In genomic region chr2:144320491-144320890, GRCh38 we compare ENCODE assay signal across 8 cellular contexts.
A peak's percentile ranks its signal among the peaks of the same experiment; 100 is the strongest.
DNase-seq lines count a peak whose midpoint lies in the region; ATAC-seq and TF ChIP-seq lines count a peak whose summit lies in the region.

No MANE protein-coding gene starts in this region.

- H3K23ac ChIP-seq in IMR-90 (ENCODE audit: low read depth, low read length) = no peak overlapping the region

- peaks cover 0 to 9% (median 6%) of the 10 kb centered on the region in 3 donors for H3K27me3 Mint-ChIP-seq in immature natural killer cell (ENCODE audit: low read depth in 3 of 3)

- dilution Hi-C loops in IMR-90 (cut with HindIII; ENCODE audit: low sequenced_read_pairs, unreplicated experiment) = no loop called here

- H2BK120ac ChIP-seq in IMR-90 (ENCODE audit: low read depth, low read length) = no peak overlapping the region

- H3K4me3 ChIP-seq in ACC112 (ENCODE audit: low read depth, low read length) (no peak overlapping the region), IMR-90 (ENCODE audit: insufficient read depth, low read depth, low read length) (no peak overlapping the region)

- H2AFZ ChIP-seq in ACC112 (ENCODE audit: low read length, unreplicated experiment) (peak overlapping the region; percentile 54), IMR-90 (replicated peaks; ENCODE audit: low read length, poor library complexity) (no peak overlapping the region)

- ATAC-seq in IMR-90 (ENCODE audit: low read depth) = no peak
- no peak for ATAC-seq in GM19467 (IDR thresholded peaks at IDR 0.05; ENCODE audit: unreplicated experiment)

- no peak for TF ChIP-seq POLR2A in IMR-90 (IDR thresholded peaks at IDR 0.05; ENCODE audit: low read depth, low read length)

- no peaks in the 10 kb centered on the region for H3K9me1 ChIP-seq in IMR-90 (ENCODE audit: insufficient read depth, low read length)

- no peaks in the 10 kb centered on the region; the same call in 1 of the 2 replicates for H3K36me3 ChIP-seq in ACC112 (ENCODE audit: insufficient read depth, low read length)
- H3K36me3 ChIP-seq in IMR-90 (ENCODE audit: control insufficient read depth, insufficient read depth, low read length) = no peaks in the 10 kb centered on the region

- H3K27me3 ChIP-seq in ACC112 (ENCODE audit: insufficient read depth, low read length) (no peaks in the 10 kb centered on the region), IMR-90 (ENCODE audit: control insufficient read depth, insufficient read depth, low read length) (no peaks in the 10 kb centered on the region)

- no peaks in the 10 kb centered on the region for H4K20me1 ChIP-seq in IMR-90 (ENCODE audit: insufficient read depth, low read length)

- no peaks in the 10 kb centered on the region for H3K9me3 Mint-ChIP-seq in immature natural killer cell

- H3K4me2 ChIP-seq in IMR-90 (ENCODE audit: low read depth, low read length) = no peak overlapping the region

- H3K4ac ChIP-seq in IMR-90 (ENCODE audit: low read depth, low read length) = no peak overlapping the region

- TF ChIP-seq CTCF in IMR-90 (conservative IDR thresholded peaks at IDR 0.05; ENCODE audit: low read depth, low read length) (no peak), GM10248 (IDR thresholded peaks at IDR 0.05; ENCODE audit: control extremely low read depth, extremely low read depth, low read depth, missing control alignments) (no peak)

- intact Hi-C loops in IMR-90 (cut with micrococcal nuclease) = no loop called here

- H3K27ac Mint-ChIP-seq in immature natural killer cell = peak overlapping the region; percentile 79 to 93 (median 87)

- no peak for TF ChIP-seq RAD21 in IMR-90 (IDR thresholded peaks at IDR 0.05; ENCODE audit: low read length)

- no peak overlapping the region for H4K5ac ChIP-seq in IMR-90 (ENCODE audit: low read depth, low read length)

- no TSS peak for BruUV-seq in IMR-90 (replicated peaks; lab: Mats Ljungman, UMichigan)

- in situ Hi-C loops in IMR-90 (cut with MboI; ENCODE audit: low sequenced_read_pairs) = no loop called here

- H2AK5ac ChIP-seq in IMR-90 (ENCODE audit: low read depth, low read length) = no peak overlapping the region

- H3K4me3 Mint-ChIP-seq in immature natural killer cell = peak overlapping the region; percentile 30 to 73 (median 47)

- no peaks in the 10 kb centered on the region for H3K79me2 ChIP-seq in ACC112 (ENCODE audit: control insufficient read depth, insufficient read depth, low read length, unreplicated experiment)

- H3K4me1 Mint-ChIP-seq in immature natural killer cell = peaks cover 32 to 41% of the 10 kb centered on the region in 2 donors

- POLR2A ChIA-PET in IMR-90 (lab: Charles Lee; ENCODE audit: unreplicated experiment) = no interaction called here
- POLR2A ChIA-PET in GM10248 (lab: Yijun Ruan, JAX) = no interaction called here

- H3K56ac ChIP-seq in IMR-90 (ENCODE audit: extremely low read depth, insufficient read depth, low read length) = no peak overlapping the region

- H2AK9ac ChIP-seq in IMR-90 (replicated peaks; ENCODE audit: low read depth, low read length, poor library complexity) = no peak overlapping the region

- H2BK15ac ChIP-seq in IMR-90 (ENCODE audit: low read depth, low read length) = no peak overlapping the region

- no peak overlapping the region for H4K8ac ChIP-seq in IMR-90 (ENCODE audit: low read depth in 2 of 2, low read length in 2 of 2)

- H3K9ac ChIP-seq in IMR-90 (ENCODE audit: low read depth, low read length) = no peak overlapping the region

- DNase-seq in IMR-90 (peak; percentile 28), activated T-cell treated with anti-CD3 and anti-CD28 coated beads for 1 hour (ENCODE audit: low read depth) (peak; percentile 24), immature natural killer cell (peak; percentile 56 to 57 (median 56)), stromal cell of bone marrow (ENCODE audit: low read depth) (peak; percentile 41), GM10248 (ENCODE audit: extremely low spot score) (no peak), cortex of kidney (lab: John Stamatoyannopoulos, UW) (no peak)

- H3K4me1 ChIP-seq in ACC112 (ENCODE audit: control insufficient read depth, insufficient read depth, low read length, unreplicated experiment) (peaks cover 11% of the 10 kb centered on the region), IMR-90 (ENCODE audit: control insufficient read depth, insufficient read depth, low read length) (no peaks in the 10 kb centered on the region)

- H2BK5ac ChIP-seq in IMR-90 (ENCODE audit: low read depth, low read length, poor library complexity, severe bottlenecking) = no peak overlapping the region

- peaks cover 9 to 13% of the 10 kb centered on the region in 2 experiments; a peak in 2 of 4 replicates for H3K79me1 ChIP-seq in IMR-90 (ENCODE audit: low read depth in 1 of 2, low read length in 2 of 2)

- H3K27ac ChIP-seq in ACC112 (ENCODE audit: low read depth, low read length) = peak overlapping the region; percentile 12; the same call in 1 of the 2 replicates
- H3K27ac ChIP-seq in IMR-90 (ENCODE audit: insufficient read depth, low read length) = no peak overlapping the region

- no peak overlapping the region for H4K91ac ChIP-seq in IMR-90 (ENCODE audit: insufficient read depth, low read depth, low read length)

- CTCF ChIA-PET in IMR-90 (lab: Yijun Ruan, JAX) (interaction anchor here (0.6 to 1.2 kb wide), 2 partner anchors 10 to 288 kb away, joined by 3 read pairs; no protein-coding TSS in a partner anchor), GM10248 (lab: Yijun Ruan, JAX) (interaction anchor here (0.9 to 1.6 kb wide), 4 partner anchors 8 to 94 kb away, joined by 3 to 8 read pairs (median 4); no protein-coding TSS in a partner anchor)

- H3K36me3 Mint-ChIP-seq in immature natural killer cell = peaks cover 0 to 12% (median 0%) of the 10 kb centered on the region in 3 donors

- no peak overlapping the region for H3K18ac ChIP-seq in IMR-90 (ENCODE audit: low read depth, low read length)

- no CpG with 5 or more reads among the region's 1 CpG for WGBS in IMR-90 (ENCODE audit: extremely low coverage in 2 of 2, insufficient read length in 1 of 2), 2 experiments

- H3K9me3 ChIP-seq in IMR-90 (ENCODE audit: control insufficient read depth, insufficient read depth, low read length) = no peaks in the 10 kb centered on the region

- H3K14ac ChIP-seq in IMR-90 (replicated peaks; ENCODE audit: low read depth, low read length) = peak overlapping the region; percentile 22; the same call in 1 of the 2 replicates

- no peak overlapping the region for H2BK20ac ChIP-seq in IMR-90 (ENCODE audit: low read depth, low read length)

TF ChIP-seq in IMR-90, 13 proteins besides CTCF, POLR2A, EP300 and RAD21:
- TF ChIP-seq RFX5 (IDR thresholded peaks at IDR 0.05; ENCODE audit: low read depth, low read length) (no peak), MAZ (IDR thresholded peaks at IDR 0.05; ENCODE audit: borderline replicate concordance, low read depth, low read length) (no peak), USF2 (IDR thresholded peaks at IDR 0.05; ENCODE audit: low read depth, low read length) (no peak), SMC3 (IDR thresholded peaks at IDR 0.05; ENCODE audit: low read depth, low read length) (no peak), CEBPB (IDR thresholded peaks at IDR 0.05; ENCODE audit: low read depth, low read length) (no peak), RCOR1 (IDR thresholded peaks at IDR 0.05; ENCODE audit: insufficient replicate concordance, low read length) (no peak), CHD1 (IDR thresholded peaks at IDR 0.05; ENCODE audit: low read depth, low read length) (no peak), BHLHE40 (IDR thresholded peaks at IDR 0.05; ENCODE audit: low read depth, low read length) (no peak), MAFK (IDR thresholded peaks at IDR 0.05; ENCODE audit: low read depth, low read length) (no peak), MXI1 (IDR thresholded peaks at IDR 0.05; ENCODE audit: borderline replicate concordance, low read depth, low read length) (no peak), NFE2L2 (IDR thresholded peaks at IDR 0.05; ENCODE audit: low read depth, low read length) (no peak), ELK1 (IDR thresholded peaks at IDR 0.05; ENCODE audit: borderline replicate concordance, low read depth, low read length) (no peak), FOS (IDR thresholded peaks at IDR 0.05; ENCODE audit: low read depth, low read length) (no peak)

Comparison
In these comparisons a context has a peak if more than half of its experiments do, and no peak if none do; other contexts are left out.
1. DNase-seq: peak in IMR-90 (single experiment), activated T-cell treated with anti-CD3 and anti-CD28 coated beads for 1 hour (single experiment), immature natural killer cell (3 of 3) and stromal cell of bone marrow (single experiment); none in GM10248 (single experiment) and cortex of kidney (single experiment).